In genomic region chr6:109467696-109468095, GRCh38 we compare ENCODE assay signal across 17 cellular contexts. TPM values are rescaled to one million over a fixed set of nuclear protein-coding genes. Genes with fewer than 3 reads are reported as not detected.
DNase-seq lines count a peak whose midpoint lies in the region; ATAC-seq lines count a peak whose summit lies in the region.
"Had no signal": no experiment of that assay in that cellular context is flagged by ENCODE, and none has a peak within 500 bp of the region (broad histone marks: within the 10 kb centered on the region; RNA-seq: fewer than 3 reads in every experiment).

No MANE protein-coding gene starts in this region.

- H3K9me3 Mint-ChIP-seq in activated naive CD8-positive, alpha-beta T cell treated with anti-CD3 and anti-CD28 coated beads, Interleukin-2, amount 10 ng/mL, durations not matched to agents 7 days and 5 days, result no peaks in the 10 kb centered on the region
- H3K9me3 Mint-ChIP-seq in activated naive CD8-positive, alpha-beta T cell treated with anti-CD3 and anti-CD28 coated beads for 36 hours, result no peaks in the 10 kb centered on the region
- H3K9me3 Mint-ChIP-seq in memory B cell, result no peaks in the 10 kb centered on the region

- POLR2A ChIA-PET in activated naive CD8-positive, alpha-beta T cell treated with anti-CD3 and anti-CD28 coated beads, Interleukin-2, amount 10 ng/mL, durations not matched to agents 7 days and 5 days (lab: Charles Lee), result no interaction called here

- peak overlapping the region; percentile 49 for H3K27ac Mint-ChIP-seq in activated naive CD8-positive, alpha-beta T cell treated with anti-CD3 and anti-CD28 coated beads, Interleukin-2, amount 10 ng/mL, durations not matched to agents 7 days and 5 days
- no peak overlapping the region for H3K27ac Mint-ChIP-seq in activated naive CD8-positive, alpha-beta T cell treated with anti-CD3 and anti-CD28 coated beads for 36 hours
- peak overlapping the region; percentile 67 for H3K27ac Mint-ChIP-seq in T-helper 17 cell
- peak overlapping the region; percentile 60 for H3K27ac Mint-ChIP-seq in memory B cell

- H3K4me3 Mint-ChIP-seq in activated naive CD8-positive, alpha-beta T cell treated with anti-CD3 and anti-CD28 coated beads, Interleukin-2, amount 10 ng/mL, durations not matched to agents 7 days and 5 days, result no peak overlapping the region
- H3K4me3 Mint-ChIP-seq in activated naive CD8-positive, alpha-beta T cell treated with anti-CD3 and anti-CD28 coated beads for 36 hours, result no peak overlapping the region
- H3K4me3 Mint-ChIP-seq in T-helper 17 cell (no peak overlapping the region), memory B cell (no peak overlapping the region)

- no peaks in the 10 kb centered on the region for H3K27me3 Mint-ChIP-seq in activated naive CD8-positive, alpha-beta T cell treated with anti-CD3 and anti-CD28 coated beads, Interleukin-2, amount 10 ng/mL, durations not matched to agents 7 days and 5 days
- no peaks in the 10 kb centered on the region for H3K27me3 Mint-ChIP-seq in activated naive CD8-positive, alpha-beta T cell treated with anti-CD3 and anti-CD28 coated beads for 36 hours
- H3K27me3 Mint-ChIP-seq in T-helper 17 cell, result no peaks in the 10 kb centered on the region
- H3K27me3 Mint-ChIP-seq in memory B cell, result no peaks in the 10 kb centered on the region

- ATAC-seq in activated naive CD8-positive, alpha-beta T cell treated with anti-CD3 and anti-CD28 coated beads, Interleukin-2, amount 10 ng/mL, durations not matched to agents 7 days and 5 days (ENCODE audit: low read depth), result no peak
- ATAC-seq in T-helper 17 cell (no peak), memory B cell (ENCODE audit: low read depth) (no peak), HG02759 (IDR thresholded peaks at IDR 0.05; ENCODE audit: unreplicated experiment) (no peak)
- ATAC-seq: K562 had no signal

- no peak for DNase-seq in activated naive CD8-positive, alpha-beta T cell treated with anti-CD3 and anti-CD28 coated beads, Interleukin-2, amount 10 ng/mL, durations not matched to agents 7 days and 5 days
- no peak for DNase-seq in activated naive CD8-positive, alpha-beta T cell treated with anti-CD3 and anti-CD28 coated beads for 36 hours
- DNase-seq in T-helper 17 cell, result no peak
- DNase-seq in memory B cell (ENCODE audit: low spot score in 2 of 2), result no peak
- no peak for DNase-seq in C1 segment of cervical spinal cord (lab: John Stamatoyannopoulos, UW)
- no peak for DNase-seq in SW480 (ENCODE audit: low spot score)
- DNase-seq: ACHN, AML-193, DND-41, NCI-H1092 treated with DMSO at 0.1 percent for 48 hours, NCI-H146, NCI-H2029 treated with DMSO at 0.1 percent for 48 hours, NCI-H2171, NCI-H526, PC-9 had no signal

- H3K9me3 ChIP-seq in T-helper 17 cell (ENCODE audit: control insufficient read depth, low read length, poor library complexity, severe bottlenecking), result no peaks in the 10 kb centered on the region

- peaks cover 60% of the 10 kb centered on the region for H3K36me3 Mint-ChIP-seq in activated naive CD8-positive, alpha-beta T cell treated with anti-CD3 and anti-CD28 coated beads, Interleukin-2, amount 10 ng/mL, durations not matched to agents 7 days and 5 days
- H3K36me3 Mint-ChIP-seq in activated naive CD8-positive, alpha-beta T cell treated with anti-CD3 and anti-CD28 coated beads for 36 hours, result peaks cover 55% of the 10 kb centered on the region
- H3K36me3 Mint-ChIP-seq in T-helper 17 cell (ENCODE audit: low read depth), result peaks cover 17% of the 10 kb centered on the region
- H3K36me3 Mint-ChIP-seq in memory B cell, result peaks cover 46% of the 10 kb centered on the region

- peaks cover 39% of the 10 kb centered on the region for H3K4me1 Mint-ChIP-seq in activated naive CD8-positive, alpha-beta T cell treated with anti-CD3 and anti-CD28 coated beads, Interleukin-2, amount 10 ng/mL, durations not matched to agents 7 days and 5 days
- peaks cover 51% of the 10 kb centered on the region for H3K4me1 Mint-ChIP-seq in activated naive CD8-positive, alpha-beta T cell treated with anti-CD3 and anti-CD28 coated beads for 36 hours
- H3K4me1 Mint-ChIP-seq in T-helper 17 cell, result peaks cover 37% of the 10 kb centered on the region
- peaks cover 39% of the 10 kb centered on the region for H3K4me1 Mint-ChIP-seq in memory B cell

RNA-seq across cellular contexts. Expression of gene MICAL1, which starts 12.1 kb away (rescaled TPM):
- total RNA-seq in activated naive CD8-positive, alpha-beta T cell treated with anti-CD3 and anti-CD28 coated beads, Interleukin-2, amount 10 ng/mL, durations not matched to agents 7 days and 5 days, result 10 to 100 TPM; 80.4 to 81.5 TPM
- 10 to 100 TPM; 21.2 to 23.5 TPM for total RNA-seq in activated naive CD8-positive, alpha-beta T cell treated with anti-CD3 and anti-CD28 coated beads for 36 hours
- total RNA-seq in T-helper 17 cell, result 100 to 1,000 TPM; 136 TPM

RNA-seq across cellular contexts. Expression of gene ZBTB24, which starts 15.3 kb away (rescaled TPM):
- total RNA-seq in activated naive CD8-positive, alpha-beta T cell treated with anti-CD3 and anti-CD28 coated beads, Interleukin-2, amount 10 ng/mL, durations not matched to agents 7 days and 5 days, result 10 to 100 TPM; 19.7 to 20.0 TPM
- 10 to 100 TPM; 16.1 to 16.5 TPM for total RNA-seq in activated naive CD8-positive, alpha-beta T cell treated with anti-CD3 and anti-CD28 coated beads for 36 hours
- 10 to 100 TPM; 14.3 to 15.3 TPM for total RNA-seq in T-helper 17 cell

RNA-seq across cellular contexts. Expression of gene SMPD2, which starts 27.2 kb away (rescaled TPM):
- 10 to 100 TPM; 15.6 to 16.6 TPM for total RNA-seq in activated naive CD8-positive, alpha-beta T cell treated with anti-CD3 and anti-CD28 coated beads, Interleukin-2, amount 10 ng/mL, durations not matched to agents 7 days and 5 days
- total RNA-seq in activated naive CD8-positive, alpha-beta T cell treated with anti-CD3 and anti-CD28 coated beads for 36 hours, result 1 to 10 TPM; 7.0 to 7.9 TPM
- 10 to 100 TPM; 22.9 to 49.5 TPM for total RNA-seq in T-helper 17 cell

RNA-seq across cellular contexts. Expression of gene PPIL6, which starts 27.3 kb away (rescaled TPM):
- total RNA-seq in activated naive CD8-positive, alpha-beta T cell treated with anti-CD3 and anti-CD28 coated beads, Interleukin-2, amount 10 ng/mL, durations not matched to agents 7 days and 5 days, result under 1 TPM; 0.17 to 0.53 TPM
- under 1 TPM; 0.60 to 0.64 TPM for total RNA-seq in activated naive CD8-positive, alpha-beta T cell treated with anti-CD3 and anti-CD28 coated beads for 36 hours
- 1 to 10 TPM in 1 of 2 donors, under 1 TPM in 1; 0.83 to 1.6 TPM for total RNA-seq in T-helper 17 cell
